In genomic region chr13:99626461-99627082, GRCh38 we compare ENCODE assay signal across 14 cellular contexts. TPM values are rescaled to one million over a fixed set of nuclear protein-coding genes. Genes with fewer than 3 reads are reported as not detected.
A peak's percentile ranks its signal among the peaks of the same experiment; 100 is the strongest.
DNase-seq lines count a peak whose midpoint lies in the region; ATAC-seq and TF ChIP-seq lines count a peak whose summit lies in the region.
"Had no signal": no experiment of that assay in that cellular context is flagged by ENCODE, and none has a peak within 500 bp of the region (broad histone marks: within the 10 kb centered on the region; RNA-seq: fewer than 3 reads in every experiment).

No MANE protein-coding gene starts in this region.

- H3K9me3 ChIP-seq in body of pancreas (no peaks in the 10 kb centered on the region), HAP-1 (no peaks in the 10 kb centered on the region), mucosa of descending colon (no peaks in the 10 kb centered on the region)
- H3K9me3 ChIP-seq: spleen had no signal

- H3K4me1 Mint-ChIP-seq in natural killer cell = peaks cover 32 to 39% of the 10 kb centered on the region in 2 donors
- H3K4me1 Mint-ChIP-seq in natural killer cell treated with Interleukin-12 subunit alpha and Interleukin-12 subunit beta and Interleukin-15 and Interleukin-18, amount 100 ng/mL, for 72 hours (ENCODE audit: low read depth in 2 of 2) = peaks cover 22 to 27% of the 10 kb centered on the region in 2 donors
- H3K4me1 Mint-ChIP-seq: B cell had no signal

- H3K4me3 ChIP-seq in body of pancreas = no peak overlapping the region
- H3K4me3 ChIP-seq in HAP-1 = no peak overlapping the region
- no peak overlapping the region for H3K4me3 ChIP-seq in mucosa of descending colon
- H3K4me3 ChIP-seq: spleen had no signal

- in situ Hi-C loops in HAP-1 (cut with MboI; ENCODE audit: low sequenced_read_pairs) = no loop called here

- TF ChIP-seq CTCF in natural killer cell (IDR thresholded peaks at IDR 0.05) (no peak), body of pancreas (IDR thresholded peaks at IDR 0.05) (no peak), mucosa of descending colon (IDR thresholded peaks at IDR 0.05) (no peak)

- ATAC-seq in natural killer cell = peak; percentile 40 to 62 (median 60)
- ATAC-seq in natural killer cell treated with Interleukin-12 subunit alpha and Interleukin-12 subunit beta and Interleukin-15 and Interleukin-18, amount 100 ng/mL, for 72 hours = no peak
- ATAC-seq in body of pancreas = peak; percentile 53
- ATAC-seq in mucosa of descending colon = no peak
- ATAC-seq: activated naive CD8-positive, alpha-beta T cell treated with anti-CD3 and anti-CD28 coated beads, Interleukin-2, amount 50 U/mL, for 24 hours had no signal

- H3K36me3 Mint-ChIP-seq in natural killer cell = no peaks in the 10 kb centered on the region
- H3K36me3 Mint-ChIP-seq in natural killer cell treated with Interleukin-12 subunit alpha and Interleukin-12 subunit beta and Interleukin-15 and Interleukin-18, amount 100 ng/mL, for 72 hours = no peaks in the 10 kb centered on the region

- H3K27ac Mint-ChIP-seq in natural killer cell = peak overlapping the region in 1 of 2 donors; percentile 41
- peak overlapping the region in 1 of 2 donors; percentile 52 for H3K27ac Mint-ChIP-seq in natural killer cell treated with Interleukin-12 subunit alpha and Interleukin-12 subunit beta and Interleukin-15 and Interleukin-18, amount 100 ng/mL, for 72 hours
- H3K27ac Mint-ChIP-seq: activated naive CD8-positive, alpha-beta T cell treated with anti-CD3 and anti-CD28 coated beads, Interleukin-2, amount 50 U/mL, for 24 hours; B cell; IgD-negative memory B cell had no signal

- H3K27me3 ChIP-seq in body of pancreas (no peaks in the 10 kb centered on the region), HAP-1 (ENCODE audit: low read depth) (no peaks in the 10 kb centered on the region)
- H3K27me3 ChIP-seq: spleen had no signal

- H3K4me1 ChIP-seq in body of pancreas = no peaks in the 10 kb centered on the region
- H3K4me1 ChIP-seq in HAP-1 = no peaks in the 10 kb centered on the region; the same call in none of the 2 replicates
- H3K4me1 ChIP-seq in mucosa of descending colon (ENCODE audit: low read depth) = no peaks in the 10 kb centered on the region

- peak overlapping the region; percentile 39 for H3K4me3 Mint-ChIP-seq in natural killer cell
- no peak overlapping the region for H3K4me3 Mint-ChIP-seq in natural killer cell treated with Interleukin-12 subunit alpha and Interleukin-12 subunit beta and Interleukin-15 and Interleukin-18, amount 100 ng/mL, for 72 hours
- H3K4me3 Mint-ChIP-seq: activated naive CD8-positive, alpha-beta T cell treated with anti-CD3 and anti-CD28 coated beads, Interleukin-2, amount 50 U/mL, for 24 hours; B cell; IgD-negative memory B cell had no signal

- DNase-seq in natural killer cell (no peak), body of pancreas (peak in 1 of 4 donors; percentile 14), iPS-NIHi11 (ENCODE audit: low spot score) (peak; percentile 27), T-helper 1 cell (no peak), globus pallidus (ENCODE audit: low spot score) (no peak), HAP-1 (ENCODE audit: low spot score in 2 of 2) (no peak), mucosa of descending colon (no peak)
- DNase-seq in natural killer cell treated with Interleukin-12 subunit alpha and Interleukin-12 subunit beta and Interleukin-15 and Interleukin-18, amount 100 ng/mL, for 72 hours (ENCODE audit: low spot score) = no peak
- DNase-seq: activated CD8-positive, alpha-beta memory T cell treated with anti-CD3 and anti-CD28 coated beads for 24 hours; activated naive CD8-positive, alpha-beta T cell treated with anti-CD3 and anti-CD28 coated beads, Interleukin-2, amount 50 U/mL, for 24 hours; NCI-H2227 treated with DMSO at 0.1 percent for 48 hours; spleen had no signal

- intact Hi-C loops in natural killer cell (cut with micrococcal nuclease) = no loop called here
- intact Hi-C loops in body of pancreas (cut with DNase I) = no loop called here
- intact Hi-C loops in mucosa of descending colon (cut with DNase I, micrococcal nuclease) = no loop called here

- 65 to 72% methylated on average over 8 of the region's 8 CpGs for WGBS in body of pancreas, 2 donors

- H3K27ac ChIP-seq in body of pancreas = no peak overlapping the region
- H3K27ac ChIP-seq: spleen had no signal

- H3K27me3 Mint-ChIP-seq in natural killer cell (ENCODE audit: low read depth in 2 of 2) = peaks cover 11 to 23% of the 10 kb centered on the region in 2 donors
- peaks cover 14% of the 10 kb centered on the region in 2 donors for H3K27me3 Mint-ChIP-seq in natural killer cell treated with Interleukin-12 subunit alpha and Interleukin-12 subunit beta and Interleukin-15 and Interleukin-18, amount 100 ng/mL, for 72 hours
- H3K27me3 Mint-ChIP-seq: activated naive CD8-positive, alpha-beta T cell treated with anti-CD3 and anti-CD28 coated beads, Interleukin-2, amount 50 U/mL, for 24 hours; B cell; IgD-negative memory B cell had no signal

- no peak for TF ChIP-seq POLR2A in body of pancreas (IDR thresholded peaks at IDR 0.05)

- H3K36me3 ChIP-seq in body of pancreas (replicated peaks in 1 of 2; ENCODE audit: insufficient read depth in 1 of 2, low read depth in 2 of 2) (no peaks in the 10 kb centered on the region), HAP-1 (replicated peaks) (no peaks in the 10 kb centered on the region), mucosa of descending colon (ENCODE audit: low read depth) (no peaks in the 10 kb centered on the region)
- H3K36me3 ChIP-seq: spleen had no signal

- no peaks in the 10 kb centered on the region for H3K9me3 Mint-ChIP-seq in natural killer cell
- H3K9me3 Mint-ChIP-seq in natural killer cell treated with Interleukin-12 subunit alpha and Interleukin-12 subunit beta and Interleukin-15 and Interleukin-18, amount 100 ng/mL, for 72 hours = no peaks in the 10 kb centered on the region
- H3K9me3 Mint-ChIP-seq: activated naive CD8-positive, alpha-beta T cell treated with anti-CD3 and anti-CD28 coated beads, Interleukin-2, amount 50 U/mL, for 24 hours; IgD-negative memory B cell had no signal

RNA-seq across cellular contexts. Expression of gene CLYBL, which starts 20.1 kb away (rescaled TPM):
- 1 to 10 TPM; 5.5 to 7.6 (median 6.1) TPM for total RNA-seq in natural killer cell
- total RNA-seq in natural killer cell treated with Interleukin-12 subunit alpha and Interleukin-12 subunit beta and Interleukin-15 and Interleukin-18, amount 100 ng/mL, for 72 hours = 1 to 10 TPM; 2.3 to 3.1 TPM
- 10 to 100 TPM in 1 of 2 donors, 1 to 10 TPM in 1; 3.9 to 17.8 TPM for total RNA-seq in body of pancreas
- 10 to 100 TPM; 15.8 to 45.0 (median 25.5) TPM for total RNA-seq in mucosa of descending colon

Comparison
In these comparisons a context has a peak if more than half of its experiments do, and no peak if none do; other contexts are left out.
1. ATAC-seq: peak in natural killer cell (3 of 3) and body of pancreas (single experiment); none in natural killer cell treated with Interleukin-12 subunit alpha and Interleukin-12 subunit beta and Interleukin-15 and Interleukin-18, amount 100 ng/mL, for 72 hours (0 of 2) and mucosa of descending colon (single experiment).